Comparison of ENCODE assay signal across 1 cellular context in the genomic region with DNA sequence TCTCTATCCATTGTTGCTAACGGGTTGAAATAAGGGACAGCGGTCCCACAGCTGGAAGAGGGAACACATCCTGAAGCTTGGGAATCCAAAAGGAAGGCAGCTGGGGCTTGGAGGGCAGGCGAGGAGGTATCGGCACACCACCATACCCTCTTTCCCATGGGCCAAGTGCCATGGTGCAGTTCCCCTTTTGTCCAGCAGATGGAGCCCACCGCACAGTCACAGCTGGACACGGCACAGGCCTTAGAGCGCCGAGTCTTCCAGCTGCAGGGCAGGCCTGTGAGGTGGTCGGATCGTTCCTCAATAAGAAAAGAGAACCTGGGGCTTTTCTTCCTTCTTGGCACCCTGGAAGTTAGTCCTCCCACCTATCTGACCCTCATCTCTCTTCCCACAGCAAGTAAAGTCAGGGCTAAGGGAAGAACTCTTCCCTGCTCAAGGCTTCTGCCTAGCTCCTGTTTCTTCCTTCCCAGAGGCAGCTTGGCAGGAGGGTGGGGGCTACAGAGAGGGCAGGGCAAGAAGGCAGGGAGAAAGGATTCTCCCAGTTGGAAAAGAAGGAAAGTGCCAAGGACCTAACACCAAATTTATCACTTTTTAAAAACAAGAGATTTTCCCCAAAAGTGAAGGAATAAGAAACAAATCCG.
TF ChIP-seq lines count a peak whose summit lies in the region.

No MANE protein-coding gene starts in this region.

TF ChIP-seq in neural cell, 6 proteins besides CTCF, POLR2A, EP300 and RAD21 (continued from another document):
- TF ChIP-seq, protein P1, sequence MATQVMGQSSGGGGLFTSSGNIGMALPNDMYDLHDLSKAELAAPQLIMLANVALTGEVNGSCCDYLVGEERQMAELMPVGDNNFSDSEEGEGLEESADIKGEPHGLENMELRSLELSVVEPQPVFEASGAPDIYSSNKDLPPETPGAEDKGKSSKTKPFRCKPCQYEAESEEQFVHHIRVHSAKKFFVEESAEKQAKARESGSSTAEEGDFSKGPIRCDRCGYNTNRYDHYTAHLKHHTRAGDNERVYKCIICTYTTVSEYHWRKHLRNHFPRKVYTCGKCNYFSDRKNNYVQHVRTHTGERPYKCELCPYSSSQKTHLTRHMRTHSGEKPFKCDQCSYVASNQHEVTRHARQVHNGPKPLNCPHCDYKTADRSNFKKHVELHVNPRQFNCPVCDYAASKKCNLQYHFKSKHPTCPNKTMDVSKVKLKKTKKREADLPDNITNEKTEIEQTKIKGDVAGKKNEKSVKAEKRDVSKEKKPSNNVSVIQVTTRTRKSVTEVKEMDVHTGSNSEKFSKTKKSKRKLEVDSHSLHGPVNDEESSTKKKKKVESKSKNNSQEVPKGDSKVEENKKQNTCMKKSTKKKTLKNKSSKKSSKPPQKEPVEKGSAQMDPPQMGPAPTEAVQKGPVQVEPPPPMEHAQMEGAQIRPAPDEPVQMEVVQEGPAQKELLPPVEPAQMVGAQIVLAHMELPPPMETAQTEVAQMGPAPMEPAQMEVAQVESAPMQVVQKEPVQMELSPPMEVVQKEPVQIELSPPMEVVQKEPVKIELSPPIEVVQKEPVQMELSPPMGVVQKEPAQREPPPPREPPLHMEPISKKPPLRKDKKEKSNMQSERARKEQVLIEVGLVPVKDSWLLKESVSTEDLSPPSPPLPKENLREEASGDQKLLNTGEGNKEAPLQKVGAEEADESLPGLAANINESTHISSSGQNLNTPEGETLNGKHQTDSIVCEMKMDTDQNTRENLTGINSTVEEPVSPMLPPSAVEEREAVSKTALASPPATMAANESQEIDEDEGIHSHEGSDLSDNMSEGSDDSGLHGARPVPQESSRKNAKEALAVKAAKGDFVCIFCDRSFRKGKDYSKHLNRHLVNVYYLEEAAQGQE (IDR thresholded peaks at IDR 0.05; ENCODE audit: borderline replicate concordance) = no peak
